Comparison of ENCODE assay signal across 23 cellular contexts in genomic region chr19:42389899-42390298, GRCh38. TPM values are rescaled to one million over a fixed set of nuclear protein-coding genes. Genes with fewer than 3 reads are reported as not detected.
"Had no signal": no experiment of that assay in that cellular context is flagged by ENCODE, and none has a peak within 500 bp of the region (broad histone marks: within the 10 kb centered on the region; RNA-seq: fewer than 3 reads in every experiment).

Gene CNFN (minus strand): TSS chr19:42390297. CDS start chr19:42389037, 1,260 bp downstream.

- H3K9me3 ChIP-seq: adrenal gland, ascending aorta, breast epithelium, left lung, thoracic aorta, upper lobe of left lung had no signal

- H3K4me3 ChIP-seq: adrenal gland, ascending aorta, breast epithelium, coronary artery, hepatocyte, left lung, thoracic aorta, upper lobe of left lung had no signal

- H3K4me3 Mint-ChIP-seq: activated CD8-positive, alpha-beta T cell treated with anti-CD3 and anti-CD28 coated beads, Interleukin-2, amount 10 ng/mL, durations not matched to agents 7 days and 5 days; natural killer cell treated with Interleukin-12 subunit alpha and Interleukin-12 subunit beta and Interleukin-15 and Interleukin-18, amount 100 ng/mL, for 72 hours; stimulated activated effector memory CD8-positive, alpha-beta T cell treated with anti-CD3 and anti-CD28 coated beads, Interleukin-12 subunit alpha, Interleukin-12 subunit beta, amount 100 ng/mL, for 72 hours; T-helper 2 cell treated with Interferon-gamma antibody and Interleukin-4, amounts not matched to agents 5 μg/mL and 100 μg/mL, for 36 hours had no signal

- H3K36me3 Mint-ChIP-seq: activated naive CD4-positive, alpha-beta T cell treated with anti-CD3 and anti-CD28 coated beads, Interleukin-2, amount 50 U/mL, for 72 hours; natural killer cell treated with Interleukin-12 subunit alpha and Interleukin-12 subunit beta and Interleukin-15 and Interleukin-18, amount 100 ng/mL, for 72 hours; stimulated activated effector memory CD8-positive, alpha-beta T cell treated with anti-CD3 and anti-CD28 coated beads, Interleukin-12 subunit alpha, Interleukin-12 subunit beta, amount 100 ng/mL, for 72 hours had no signal

- H3K9me3 Mint-ChIP-seq: activated naive CD4-positive, alpha-beta T cell treated with anti-CD3 and anti-CD28 coated beads, Interleukin-2, amount 50 U/mL, for 72 hours; natural killer cell treated with Interleukin-12 subunit alpha and Interleukin-12 subunit beta and Interleukin-15 and Interleukin-18, amount 100 ng/mL, for 72 hours; stimulated activated effector memory CD8-positive, alpha-beta T cell treated with anti-CD3 and anti-CD28 coated beads, Interleukin-12 subunit alpha, Interleukin-12 subunit beta, amount 100 ng/mL, for 72 hours; T-helper 2 cell treated with Interferon-gamma antibody and Interleukin-4, amounts not matched to agents 5 μg/mL and 100 μg/mL, for 36 hours had no signal

- H2AFZ ChIP-seq: hepatocyte, parathyroid adenoma had no signal

- H3K79me2 ChIP-seq: hepatocyte, parathyroid adenoma had no signal

- H3K4me1 ChIP-seq: breast epithelium, parathyroid adenoma had no signal

- H3K27me3 ChIP-seq: breast epithelium had no signal

- DNase-seq: activated CD4-positive, alpha-beta T cell treated with anti-CD3 and anti-CD28 coated beads for 1 hour; activated CD4-positive, alpha-beta T cell treated with anti-CD3 and anti-CD28 coated beads, Interleukin-2, amount 50 U/mL, for 1 hour; activated CD8-positive, alpha-beta T cell treated with anti-CD3 and anti-CD28 coated beads, Interleukin-2, amount 10 ng/mL, durations not matched to agents 7 days and 5 days; activated T-cell treated with anti-CD3 and anti-CD28 coated beads, Interleukin-2, amount 50 U/mL, for 1 hour; adrenal gland; glutamatergic neuron; kidney glomerular epithelial cell; left lung; stimulated activated CD4-positive, alpha-beta T cell treated with anti-CD3 and anti-CD28 coated beads, Interleukin-1b, Interleukin-23, amount 100 ng/mL, for 48 hours; upper lobe of left lung had no signal

- H3K36me3 ChIP-seq: adrenal gland, ascending aorta, breast epithelium, left lung, thoracic aorta, upper lobe of left lung had no signal

- H3K9ac ChIP-seq: parathyroid adenoma had no signal

- H3K27ac Mint-ChIP-seq: activated CD8-positive, alpha-beta T cell treated with anti-CD3 and anti-CD28 coated beads, Interleukin-2, amount 10 ng/mL, durations not matched to agents 7 days and 5 days; activated naive CD4-positive, alpha-beta T cell treated with anti-CD3 and anti-CD28 coated beads, Interleukin-2, amount 50 U/mL, for 72 hours; natural killer cell treated with Interleukin-12 subunit alpha and Interleukin-12 subunit beta and Interleukin-15 and Interleukin-18, amount 100 ng/mL, for 72 hours; stimulated activated effector memory CD8-positive, alpha-beta T cell treated with anti-CD3 and anti-CD28 coated beads, Interleukin-12 subunit alpha, Interleukin-12 subunit beta, amount 100 ng/mL, for 72 hours; T-helper 2 cell treated with Interferon-gamma antibody and Interleukin-4, amounts not matched to agents 5 μg/mL and 100 μg/mL, for 36 hours had no signal

- H3K4me2 ChIP-seq: hepatocyte had no signal

- H3K27ac ChIP-seq: adrenal gland, ascending aorta, breast epithelium, coronary artery, hepatocyte, left lung, parathyroid adenoma, thoracic aorta, upper lobe of left lung had no signal

RNA-seq across cellular contexts. Expression of gene CNFN, which starts in this region (rescaled TPM):
- total RNA-seq: activated CD8-positive, alpha-beta T cell treated with anti-CD3 and anti-CD28 coated beads, Interleukin-2, amount 10 ng/mL, durations not matched to agents 7 days and 5 days; activated naive CD4-positive, alpha-beta T cell treated with anti-CD3 and anti-CD28 coated beads, Interleukin-2, amount 50 U/mL, for 72 hours; ascending aorta; frontal cortex; lung microvascular endothelial cell; natural killer cell treated with Interleukin-12 subunit alpha and Interleukin-12 subunit beta and Interleukin-15 and Interleukin-18, amount 100 ng/mL, for 72 hours; pulmonary artery endothelial cell; thoracic aorta had no signal
